Comparison of ENCODE assay signal across 24 cellular contexts in the genomic region with DNA sequence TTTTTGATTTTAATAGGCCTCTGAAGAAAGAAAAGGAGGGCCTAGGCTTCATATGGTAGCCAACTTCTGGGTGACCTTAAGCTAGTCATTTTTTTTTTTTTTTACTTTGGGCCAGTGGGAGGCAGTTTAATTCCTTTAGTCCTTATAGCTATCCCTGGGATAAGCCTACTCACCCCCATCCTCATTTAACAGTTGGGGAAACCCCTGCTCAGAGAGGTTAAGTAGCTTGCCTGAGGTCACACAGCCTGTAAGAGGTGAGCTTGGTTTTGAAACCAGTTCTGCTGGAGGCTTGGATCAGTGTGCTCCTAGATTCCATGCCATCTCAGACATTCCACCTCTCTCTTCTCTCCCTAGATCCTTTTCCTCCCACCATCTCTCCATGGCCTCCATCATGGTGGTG.
A peak's percentile ranks its signal among the peaks of the same experiment; 100 is the strongest.
DNase-seq lines count a peak whose midpoint lies in the region; ATAC-seq, FAIRE-seq and TF ChIP-seq lines count a peak whose summit lies in the region.
"Had no signal": no experiment of that assay in that cellular context is flagged by ENCODE, and none has a peak within 500 bp of the region (broad histone marks: within the 10 kb centered on the region; RNA-seq: fewer than 3 reads in every experiment).

No MANE protein-coding gene starts in this region.

- no peaks in the 10 kb centered on the region for H3K9me1 ChIP-seq in K562 (ENCODE audit: control insufficient read depth, insufficient read depth, low read length)

- no peak overlapping the region for H3K9ac ChIP-seq in K562 (ENCODE audit: insufficient read depth in 1 of 2, low read depth in 2 of 2, low read length in 2 of 2)
- no peak overlapping the region for H3K9ac ChIP-seq in neural cell (ENCODE audit: low read length)
- H3K9ac ChIP-seq: BLaER1 treated with 17β-estradiol and CSF1 and Interleukin-3, amounts not matched to agents 10 nM and 100 nM had no signal

- H3F3A ChIP-seq in neural cell (ENCODE audit: insufficient read depth, low read length, poor library complexity, severe bottlenecking), result peaks cover 8% of the 10 kb centered on the region

- POLR2A ChIA-PET in K562 (lab: Yijun Ruan, JAX), result interaction anchor here (0.5 kb wide), 1 partner anchor 425 kb away, joined by 3 read pairs; no protein-coding TSS in a partner anchor

- in situ Hi-C loops in K562 (cut with MboI), result no loop called here
- in situ Hi-C loops in brain microvascular endothelial cell (cut with HindIII; ENCODE audit: low pct_ligation_motif_present, low sequenced_read_pairs), result no loop called here

- H2AFZ ChIP-seq in K562 (ENCODE audit: low read depth, low read length) (no peak overlapping the region), neural cell (ENCODE audit: low read depth, low read length) (no peak overlapping the region)

- BruUV-seq in K562 (replicated peaks; lab: Mats Ljungman, UMichigan), result no TSS peak

- TF ChIP-seq POLR2A in K562 (conservative IDR thresholded peaks at IDR 0.05), result no peak

- H3K27me3 ChIP-seq in K562 (ENCODE audit: control insufficient read depth in 2 of 2, insufficient read depth in 2 of 2, low read length in 2 of 2), result no peaks in the 10 kb centered on the region
- no peaks in the 10 kb centered on the region for H3K27me3 ChIP-seq in neural cell (ENCODE audit: insufficient read depth, low read depth, low read length)
- H3K27me3 ChIP-seq in brain microvascular endothelial cell (replicated peaks), result no peaks in the 10 kb centered on the region
- H3K27me3 ChIP-seq: BLaER1 treated with 17β-estradiol and CSF1 and Interleukin-3, amounts not matched to agents 10 nM and 100 nM had no signal

- H3K4me3 ChIP-seq in K562, result no peak overlapping the region
- H3K4me3 ChIP-seq in neural cell (ENCODE audit: low read length), result no peak overlapping the region
- H3K4me3 ChIP-seq in brain microvascular endothelial cell (ENCODE audit: low read depth, low read length), result no peak overlapping the region
- H3K4me3 ChIP-seq: A549; BLaER1 treated with 17β-estradiol and CSF1 and Interleukin-3, amounts not matched to agents 10 nM and 100 nM; GM12878 had no signal

- intact Hi-C loops in K562 (cut with micrococcal nuclease), result no loop called here

- H3K9me3 ChIP-seq in K562 (replicated peaks; ENCODE audit: control insufficient read depth, insufficient read depth, low read depth, low read length) (no peaks in the 10 kb centered on the region), neural cell (ENCODE audit: low read length) (no peaks in the 10 kb centered on the region)
- H3K9me3 ChIP-seq: Caco-2 had no signal

- TF ChIP-seq RAD21 in K562 (CRISPR knock-in tag; conservative IDR thresholded peaks at IDR 0.05 in 1 of 2, IDR thresholded peaks at IDR 0.05 in 1 of 2) (no peak), neural cell (conservative IDR thresholded peaks at IDR 0.05) (no peak)

- H3K4me2 ChIP-seq in K562 (ENCODE audit: insufficient read depth, low read length), result no peak overlapping the region
- H3K4me2 ChIP-seq in neural cell (ENCODE audit: low read length), result no peak overlapping the region
- H3K4me2 ChIP-seq: A549; BLaER1 treated with 17β-estradiol and CSF1 and Interleukin-3, amounts not matched to agents 10 nM and 100 nM had no signal

- TF ChIP-seq CTCF in K562 (IDR thresholded peaks at IDR 0.05 in 2 of 3, conservative IDR thresholded peaks at IDR 0.05 in 1 of 3; ENCODE audit: insufficient read depth in 2 of 3, low read depth in 1 of 3, low read length in 3 of 3), result no peak
- no peak for TF ChIP-seq CTCF in neural cell (IDR thresholded peaks at IDR 0.05; ENCODE audit: poor library complexity, severe bottlenecking)
- no peak for TF ChIP-seq CTCF in brain microvascular endothelial cell (IDR thresholded peaks at IDR 0.05; ENCODE audit: low read depth, low read length, missing control alignments)

- DNase-seq in NCI-H82 (lab: John Stamatoyannopoulos, UW) (peak; percentile 21), NCI-H82 treated with DMSO at 0.1 percent for 48 hours (lab: John Stamatoyannopoulos, UW; ENCODE audit: unreplicated experiment) (no peak), K562 (ENCODE audit: extremely low read depth in 1 of 4, low spot score in 3 of 4) (no peak), epidermal melanocyte (ENCODE audit: insufficient read length, low spot score) (no peak), brain microvascular endothelial cell (no peak)
- DNase-seq: AML-193; Caco-2; Calu3; CD4-positive, alpha-beta T cell; CD8-positive, alpha-beta T cell; DMS79; DND-41; EL; GDM1 had no signal

- ATAC-seq in K562 (no peak), HG03354 (IDR thresholded peaks at IDR 0.05; ENCODE audit: poor library complexity, severe bottlenecking, unreplicated experiment) (no peak)
- ATAC-seq: A549; CD8-positive, alpha-beta T cell; GM12878 had no signal

- no peaks in the 10 kb centered on the region for H3K79me2 ChIP-seq in K562 (ENCODE audit: control insufficient read depth, insufficient read depth, low read length)
- no peaks in the 10 kb centered on the region for H3K79me2 ChIP-seq in neural cell (replicated peaks; ENCODE audit: insufficient read depth, low read length)

- FAIRE-seq in K562 (lab: Jason Lieb, UNC), result no peak
- FAIRE-seq: A549, D721Med, GM12878, GM12892, GM18507 had no signal

- H4K20me1 ChIP-seq in K562 (replicated peaks; ENCODE audit: control insufficient read depth, insufficient read depth, low read length) (no peaks in the 10 kb centered on the region), neural cell (ENCODE audit: insufficient read depth) (no peaks in the 10 kb centered on the region)
- H4K20me1 ChIP-seq: BLaER1 treated with 17β-estradiol and CSF1 and Interleukin-3, amounts not matched to agents 10 nM and 100 nM had no signal

- no peaks in the 10 kb centered on the region for H3K4me1 ChIP-seq in K562 (replicated peaks in 1 of 2; ENCODE audit: control insufficient read depth in 2 of 2, insufficient read depth in 2 of 2, low read length in 2 of 2)
- H3K4me1 ChIP-seq: A549; BLaER1 treated with 17β-estradiol and CSF1 and Interleukin-3, amounts not matched to agents 10 nM and 100 nM; Caco-2 had no signal

- no peaks in the 10 kb centered on the region for H3K9me2 ChIP-seq in neural cell (ENCODE audit: insufficient read depth, low read length)

- no peak overlapping the region for H3K27ac ChIP-seq in K562 (ENCODE audit: extremely low read depth, low read depth, low read length)
- H3K27ac ChIP-seq in neural cell (ENCODE audit: low read length), result peak overlapping the region; percentile 93
- H3K27ac ChIP-seq in brain microvascular endothelial cell, result no peak overlapping the region
- H3K27ac ChIP-seq: 22Rv1; A549; BLaER1 treated with 17β-estradiol and CSF1 and Interleukin-3, amounts not matched to agents 10 nM and 100 nM; C4-2B had no signal

- CTCF ChIA-PET in K562 (lab: Yijun Ruan, JAX; ENCODE audit: low intra/inter-chr PET ratio), result no interaction called here

- TF ChIP-seq EP300 in K562 (IDR thresholded peaks at IDR 0.05; ENCODE audit: low read length) (no peak), neural cell (conservative IDR thresholded peaks at IDR 0.05; ENCODE audit: poor library complexity, severe bottlenecking) (no peak)

- peaks cover 59% of the 10 kb centered on the region; the same call in 2 of the 3 replicates for H3K36me3 ChIP-seq in K562 (ENCODE audit: control insufficient read depth, insufficient read depth, low read length)
- H3K36me3 ChIP-seq in neural cell (ENCODE audit: insufficient read depth, low read length), result no peaks in the 10 kb centered on the region
- no peaks in the 10 kb centered on the region for H3K36me3 ChIP-seq in brain microvascular endothelial cell (replicated peaks)
- H3K36me3 ChIP-seq: BLaER1 treated with 17β-estradiol and CSF1 and Interleukin-3, amounts not matched to agents 10 nM and 100 nM had no signal

TF ChIP-seq in K562, 482 proteins besides CTCF, POLR2A, EP300 and RAD21:
- TF ChIP-seq RBM25 (IDR thresholded peaks at IDR 0.05; ENCODE audit: low read depth, low read length, severe bottlenecking) (peak; percentile 67), ZFP36 (IDR thresholded peaks at IDR 0.05; ENCODE audit: low read depth, low read length, partially characterized antibody) (peak; percentile 74), PTBP1 (IDR thresholded peaks at IDR 0.05; ENCODE audit: low read depth, low read length) (no peak), NCOA4 (IDR thresholded peaks at IDR 0.05; ENCODE audit: partially characterized antibody) (no peak), LEF1 (IDR thresholded peaks at IDR 0.05) (no peak), BCOR (IDR thresholded peaks at IDR 0.05) (peak; percentile 54; the same call in 1 of the 2 replicates), ZNF445 (CRISPR knock-in tag; IDR thresholded peaks at IDR 0.05; ENCODE audit: low read depth) (no peak), GATA2 (CRISPR knock-in tag; IDR thresholded peaks at IDR 0.05) (no peak), CHCHD3 (CRISPR knock-in tag; IDR thresholded peaks at IDR 0.05) (no peak)
TF ChIP-seq in K562: peak in this region for 3.

TF ChIP-seq in neural cell, 6 proteins besides CTCF, POLR2A, EP300 and RAD21:
- TF ChIP-seq EZH2 (IDR thresholded peaks at IDR 0.05; ENCODE audit: borderline replicate concordance, insufficient read depth, low read length, poor library complexity, severe bottlenecking), result no peak
